In genomic region chr7:78020131-78020873, GRCh38 we compare ENCODE assay signal across 8 cellular contexts.
DNase-seq lines count a peak whose midpoint lies in the region; ATAC-seq, FAIRE-seq and TF ChIP-seq lines count a peak whose summit lies in the region.

No MANE protein-coding gene starts in this region.

- no peaks in the 10 kb centered on the region for H3K4me1 Mint-ChIP-seq in astrocyte (ENCODE audit: low read depth, unreplicated experiment)

- FAIRE-seq in RCC 7860 (lab: Jason Lieb, UNC): peak; percentile 83
- FAIRE-seq in astrocyte (lab: Jason Lieb, UNC): peak; percentile 54

- H3K4me3 ChIP-seq in KMS-11 (IDR thresholded peaks at IDR 0.05; ENCODE audit: insufficient read depth, low read depth, low read length): no peak overlapping the region
- H3K4me3 ChIP-seq in astrocyte (ENCODE audit: insufficient read depth, low read depth, low read length): no peak overlapping the region
- H3K4me3 ChIP-seq in right cardiac atrium (ENCODE audit: low read length): peak overlapping the region; percentile 87
- peak overlapping the region; percentile 71 for H3K4me3 ChIP-seq in psoas muscle

- peak; percentile 57 for DNase-seq in activated CD8-positive, alpha-beta memory T cell treated with anti-CD3 and anti-CD28 coated beads for 24 hours
- DNase-seq in activated CD8-positive, alpha-beta memory T cell treated with anti-CD3 and anti-CD28 coated beads, Interleukin-2, amount 50 U/mL, for 48 hours: no peak
- DNase-seq in H4 (ENCODE audit: low spot score) (peak; percentile 83), RCC 7860 (ENCODE audit: low spot score) (peak; percentile 31), astrocyte (ENCODE audit: low read depth) (peak; percentile 67), right cardiac atrium (peak in 2 of 3 donors; percentile 42 to 62), psoas muscle (peak; percentile 23 to 57)

- H3K36me3 Mint-ChIP-seq in astrocyte (ENCODE audit: low read depth, unreplicated experiment): no peaks in the 10 kb centered on the region

- ATAC-seq in right cardiac atrium (peak; percentile 83), psoas muscle (peak; percentile 80 to 88 (median 81))

- TF ChIP-seq CTCF in KMS-11 (conservative IDR thresholded peaks at IDR 0.05; ENCODE audit: low read depth, low read length): peak; percentile 85
- TF ChIP-seq CTCF in astrocyte (IDR thresholded peaks at IDR 0.05; ENCODE audit: insufficient read depth, low read depth, low read length): peak; percentile 84
- peak; percentile 77 for TF ChIP-seq CTCF in psoas muscle (IDR thresholded peaks at IDR 0.05)

- H3K27me3 Mint-ChIP-seq in astrocyte (ENCODE audit: low read depth, unreplicated experiment): no peaks in the 10 kb centered on the region

- H3K9me3 Mint-ChIP-seq in astrocyte (ENCODE audit: unreplicated experiment): no peaks in the 10 kb centered on the region

- H3K79me2 ChIP-seq in KMS-11 (ENCODE audit: insufficient read depth, low read depth) (no peaks in the 10 kb centered on the region), astrocyte (ENCODE audit: insufficient read depth, low read length) (no peaks in the 10 kb centered on the region)

- H3K4me3 Mint-ChIP-seq in astrocyte (ENCODE audit: unreplicated experiment): peak overlapping the region; percentile 71

- H3K36me3 ChIP-seq in KMS-11 (ENCODE audit: insufficient read depth) (no peaks in the 10 kb centered on the region), astrocyte (ENCODE audit: insufficient read depth, low read length) (no peaks in the 10 kb centered on the region), psoas muscle (ENCODE audit: insufficient read depth in 1 of 2, low read depth in 1 of 2) (no peaks in the 10 kb centered on the region)

- H4K20me1 ChIP-seq in KMS-11 (ENCODE audit: insufficient read depth) (no peaks in the 10 kb centered on the region), astrocyte (ENCODE audit: insufficient read depth, low read length) (no peaks in the 10 kb centered on the region)

- H2AFZ ChIP-seq in KMS-11 (ENCODE audit: low read depth) (peak overlapping the region; percentile 96), astrocyte (ENCODE audit: low read depth, low read length) (peak overlapping the region; percentile 67)

- peaks cover 17% of the 10 kb centered on the region for H3K4me1 ChIP-seq in KMS-11 (ENCODE audit: low read depth, poor library complexity, severe bottlenecking)
- peaks cover 12% of the 10 kb centered on the region for H3K4me1 ChIP-seq in astrocyte (ENCODE audit: insufficient read depth, low read length)
- H3K4me1 ChIP-seq in right cardiac atrium (ENCODE audit: control insufficient read depth, insufficient read depth, low read length): peaks cover 2% of the 10 kb centered on the region
- H3K4me1 ChIP-seq in psoas muscle: peaks cover 20% of the 10 kb centered on the region

- H3K4me2 ChIP-seq in KMS-11: peak overlapping the region; percentile 64
- H3K4me2 ChIP-seq in astrocyte (ENCODE audit: low read length): peak overlapping the region; percentile 86

- intact Hi-C loops in right cardiac atrium (cut with DNase I): no loop called here
- intact Hi-C loops in psoas muscle (cut with DNase I): loop anchor here in 1 of 2 donors (5.0 kb wide), 1 partner anchor 1157 kb away; no protein-coding TSS in a partner anchor

- no peaks in the 10 kb centered on the region for H3K9me3 ChIP-seq in astrocyte (ENCODE audit: insufficient read depth, low read depth, low read length)
- H3K9me3 ChIP-seq in right cardiac atrium (ENCODE audit: control insufficient read depth, low read length): no peaks in the 10 kb centered on the region
- no peaks in the 10 kb centered on the region for H3K9me3 ChIP-seq in psoas muscle

- peak overlapping the region; percentile 81 for H3K27ac Mint-ChIP-seq in astrocyte (ENCODE audit: unreplicated experiment)

- WGBS in right cardiac atrium: 2% methylated on average over 25 of the region's 25 CpGs
- 0 to 4% (median 2%) methylated on average over 17 to 25 of the region's 25 CpGs for WGBS in psoas muscle, 3 donors

- H3K27ac ChIP-seq in KMS-11 (peak overlapping the region; percentile 78), astrocyte (ENCODE audit: low read depth, low read length) (peak overlapping the region; percentile 27), right cardiac atrium (ENCODE audit: low read length) (peak overlapping the region; percentile 93), psoas muscle (peak overlapping the region; percentile 94)

- H3K9ac ChIP-seq in KMS-11 (peak overlapping the region; percentile 55; the same call in 1 of the 2 replicates), astrocyte (ENCODE audit: low read length) (peak overlapping the region; percentile 42)

- H3K27me3 ChIP-seq in KMS-11 (ENCODE audit: insufficient read depth, low read depth): no peaks in the 10 kb centered on the region
- no peaks in the 10 kb centered on the region for H3K27me3 ChIP-seq in astrocyte (ENCODE audit: insufficient read depth, low read length)
- H3K27me3 ChIP-seq in right cardiac atrium (ENCODE audit: control insufficient read depth, insufficient read depth): no peaks in the 10 kb centered on the region
- H3K27me3 ChIP-seq in psoas muscle (ENCODE audit: insufficient read depth in 3 of 3, low read length in 2 of 3): no peaks in the 10 kb centered on the region

Comparison
In these comparisons a context has a peak if more than half of its experiments do, and no peak if none do; other contexts are left out.
1. H3K27ac ChIP-seq: peak in every context shown above with its lines; median percentile 94 in psoas muscle; 93 in right cardiac atrium; 78 in KMS-11; 27 in astrocyte.
2. H3K4me3 ChIP-seq: peak in right cardiac atrium (single experiment) and psoas muscle (single experiment); none in KMS-11 (single experiment) and astrocyte (single experiment).
3. Peak in every context shown above with its lines, with median percentiles within 50 percentile points of each other: CTCF ChIP-seq.